Comparison of ENCODE assay signal across 10 cellular contexts in genomic region chr15:85795669-85796305, GRCh38. TPM values are rescaled to one million over a fixed set of nuclear protein-coding genes. Genes with fewer than 3 reads are reported as not detected.
DNase-seq lines count a peak whose midpoint lies in the region; ATAC-seq and TF ChIP-seq lines count a peak whose summit lies in the region.
"Had no signal": no experiment of that assay in that cellular context is flagged by ENCODE, and none has a peak within 500 bp of the region (broad histone marks: within the 10 kb centered on the region; RNA-seq: fewer than 3 reads in every experiment).

No MANE protein-coding gene starts in this region.

- peaks cover 5 to 15% (median 9%) of the 10 kb centered on the region in 3 donors for H3K27me3 Mint-ChIP-seq in immature natural killer cell (ENCODE audit: low read depth in 3 of 3)
- no peaks in the 10 kb centered on the region for H3K27me3 Mint-ChIP-seq in stimulated activated naive CD8-positive, alpha-beta T cell treated with anti-CD3 and anti-CD28 coated beads, Interleukin-15, amount 100 ng/mL, for 72 hours

- no peaks in the 10 kb centered on the region; the same call in 1 of the 2 replicates for H4K20me1 ChIP-seq in SU-DHL-6 (ENCODE audit: low read depth, low read length)

- H3K27me3 ChIP-seq in SU-DHL-6 (ENCODE audit: low read length) (no peaks in the 10 kb centered on the region), brain microvascular endothelial cell (replicated peaks) (no peaks in the 10 kb centered on the region)
- H3K27me3 ChIP-seq: ascending aorta had no signal

- peak overlapping the region; percentile 90 for H3K4me2 ChIP-seq in SU-DHL-6 (ENCODE audit: low read depth, low read length, poor library complexity, severe bottlenecking)

- H2AFZ ChIP-seq in SU-DHL-6 (ENCODE audit: low read depth, low read length, severe bottlenecking) = peak overlapping the region; percentile 90

- H3K4me3 ChIP-seq in SU-DHL-6 (ENCODE audit: insufficient read depth, low read length, poor library complexity, severe bottlenecking) (no peak overlapping the region), brain microvascular endothelial cell (ENCODE audit: low read depth, low read length) (no peak overlapping the region)

- no peaks in the 10 kb centered on the region for H3K9me3 ChIP-seq in SU-DHL-6 (ENCODE audit: insufficient read depth, low read length)
- H3K9me3 ChIP-seq: ascending aorta had no signal

- in situ Hi-C loops in brain microvascular endothelial cell (cut with HindIII; ENCODE audit: low pct_ligation_motif_present, low sequenced_read_pairs) = no loop called here

- peak; percentile 53 for DNase-seq in activated effector memory CD4-positive, alpha-beta T cell treated with anti-CD3 and anti-CD28 coated beads, Interleukin-2, amount 50 U/mL, for 16 hours
- no peak for DNase-seq in activated effector memory CD4-positive, alpha-beta T cell treated with Interleukin-2 at 50 U/mL for 16 hours
- DNase-seq in immature natural killer cell (no peak), brain microvascular endothelial cell (no peak), NCI-H345 (lab: John Stamatoyannopoulos, UW) (no peak)
- DNase-seq in stimulated activated naive CD8-positive, alpha-beta T cell treated with anti-CD3 and anti-CD28 coated beads, Interleukin-15, amount 100 ng/mL, for 72 hours = no peak
- DNase-seq: head of caudate nucleus had no signal

- no peak for TF ChIP-seq CTCF in SU-DHL-6 (IDR thresholded peaks at IDR 0.05; ENCODE audit: insufficient read depth, low read length, poor library complexity, severe bottlenecking)
- TF ChIP-seq CTCF in brain microvascular endothelial cell (IDR thresholded peaks at IDR 0.05; ENCODE audit: low read depth, low read length, missing control alignments) = no peak

- H3K27ac Mint-ChIP-seq in immature natural killer cell = peak overlapping the region in 1 of 6 donors; percentile 61
- H3K27ac Mint-ChIP-seq in stimulated activated naive CD8-positive, alpha-beta T cell treated with anti-CD3 and anti-CD28 coated beads, Interleukin-15, amount 100 ng/mL, for 72 hours = no peak overlapping the region

- no peaks in the 10 kb centered on the region for H3F3A ChIP-seq in SU-DHL-6 (ENCODE audit: insufficient read depth)

- H3K9me2 ChIP-seq in SU-DHL-6 (replicated peaks; ENCODE audit: insufficient read depth, low read length) = no peaks in the 10 kb centered on the region

- no peaks in the 10 kb centered on the region for H3K36me3 ChIP-seq in SU-DHL-6 (ENCODE audit: low read length)
- H3K36me3 ChIP-seq in brain microvascular endothelial cell (replicated peaks) = no peaks in the 10 kb centered on the region
- H3K36me3 ChIP-seq: ascending aorta had no signal

- H3K4me1 Mint-ChIP-seq in immature natural killer cell = peaks cover 21 to 29% of the 10 kb centered on the region in 2 donors
- peaks cover 31% of the 10 kb centered on the region for H3K4me1 Mint-ChIP-seq in stimulated activated naive CD8-positive, alpha-beta T cell treated with anti-CD3 and anti-CD28 coated beads, Interleukin-15, amount 100 ng/mL, for 72 hours

- no peak overlapping the region; the same call in 1 of the 2 replicates for H3K9ac ChIP-seq in SU-DHL-6 (ENCODE audit: low read length)

- no peaks in the 10 kb centered on the region for H3K9me3 Mint-ChIP-seq in immature natural killer cell
- H3K9me3 Mint-ChIP-seq in stimulated activated naive CD8-positive, alpha-beta T cell treated with anti-CD3 and anti-CD28 coated beads, Interleukin-15, amount 100 ng/mL, for 72 hours = no peaks in the 10 kb centered on the region

- no peaks in the 10 kb centered on the region for H3K79me2 ChIP-seq in SU-DHL-6 (ENCODE audit: insufficient read depth, low read length)

- H3K36me3 Mint-ChIP-seq in immature natural killer cell = no peaks in the 10 kb centered on the region

- no peak for ATAC-seq in stimulated activated naive CD8-positive, alpha-beta T cell treated with anti-CD3 and anti-CD28 coated beads, Interleukin-15, amount 100 ng/mL, for 72 hours
- no peak for ATAC-seq in GM18868 (IDR thresholded peaks at IDR 0.05; ENCODE audit: unreplicated experiment)

- H3K27ac ChIP-seq in SU-DHL-6 (ENCODE audit: low read depth, low read length) (no peak overlapping the region), brain microvascular endothelial cell (no peak overlapping the region)
- H3K27ac ChIP-seq: ascending aorta had no signal

- peak overlapping the region; percentile 87 to 92 (median 88) for H3K4me3 Mint-ChIP-seq in immature natural killer cell
- peak overlapping the region; percentile 84 to 88 for H3K4me3 Mint-ChIP-seq in stimulated activated naive CD8-positive, alpha-beta T cell treated with anti-CD3 and anti-CD28 coated beads, Interleukin-15, amount 100 ng/mL, for 72 hours

RNA-seq across cellular contexts. Expression of gene KLHL25, which starts 1.1 kb away (rescaled TPM):
- polyA plus RNA-seq in immature natural killer cell = 1 to 10 TPM in 2 of 3 donors, not detected in 1; 1.2 to 2.6 TPM
